In genomic region chr15:41695750-41696436, GRCh38 we compare ENCODE assay signal across 8 cellular contexts. TPM values are rescaled to one million over a fixed set of nuclear protein-coding genes. Genes with fewer than 3 reads are reported as not detected.
DNase-seq lines count a peak whose midpoint lies in the region; ATAC-seq, FAIRE-seq and TF ChIP-seq lines count a peak whose summit lies in the region.

No MANE protein-coding gene starts in this region.

- no peak overlapping the region for H3K4me3 ChIP-seq in SK-N-SH (ENCODE audit: low read depth in 2 of 2, low read length in 1 of 2)
- H3K4me3 ChIP-seq in K562 = no peak overlapping the region
- H3K4me3 ChIP-seq in lower lobe of right lung = no peak overlapping the region

- TF ChIP-seq RAD21 in SK-N-SH (IDR thresholded peaks at IDR 0.05; ENCODE audit: low read length) = peak; percentile 57
- peak; percentile 38 to 58 for TF ChIP-seq RAD21 in K562 (CRISPR knock-in tag; conservative IDR thresholded peaks at IDR 0.05 in 1 of 2, IDR thresholded peaks at IDR 0.05 in 1 of 2)

- peak; percentile 52 for TF ChIP-seq CTCF in SK-N-SH (IDR thresholded peaks at IDR 0.05)
- TF ChIP-seq CTCF in K562 (IDR thresholded peaks at IDR 0.05 in 2 of 3, conservative IDR thresholded peaks at IDR 0.05 in 1 of 3; ENCODE audit: insufficient read depth in 2 of 3, low read depth in 1 of 3, low read length in 3 of 3) = peak; percentile 29 to 66 (median 65); a peak in 4 of 6 replicates
- TF ChIP-seq CTCF in lower lobe of right lung (IDR thresholded peaks at IDR 0.05) = peak; percentile 29

- no peaks in the 10 kb centered on the region for H3K9me3 ChIP-seq in SK-N-SH
- H3K9me3 ChIP-seq in K562 (replicated peaks; ENCODE audit: control insufficient read depth, insufficient read depth, low read depth, low read length) = no peaks in the 10 kb centered on the region
- H3K9me3 ChIP-seq in lower lobe of right lung = no peaks in the 10 kb centered on the region

- TF ChIP-seq POLR2A in K562 (conservative IDR thresholded peaks at IDR 0.05) = no peak

- peaks cover 15 to 25% of the 10 kb centered on the region in 2 experiments for H3K36me3 ChIP-seq in SK-N-SH (replicated peaks in 1 of 2; ENCODE audit: control insufficient read depth in 1 of 2, insufficient read depth in 2 of 2, low read length in 1 of 2)
- peaks cover 36% of the 10 kb centered on the region for H3K36me3 ChIP-seq in K562 (ENCODE audit: control insufficient read depth, insufficient read depth, low read length)
- peaks cover 35% of the 10 kb centered on the region for H3K36me3 ChIP-seq in lower lobe of right lung

- H4K20me1 ChIP-seq in SK-N-SH (ENCODE audit: insufficient read depth) = peaks cover 52% of the 10 kb centered on the region
- peaks cover 6% of the 10 kb centered on the region; the same call in 1 of the 2 replicates for H4K20me1 ChIP-seq in K562 (replicated peaks; ENCODE audit: control insufficient read depth, insufficient read depth, low read length)

- FAIRE-seq in K562 (lab: Jason Lieb, UNC) = peak; percentile 74

- CTCF ChIA-PET in SK-N-SH (lab: Yijun Ruan, JAX) (interaction anchor here (0.6 to 3.0 kb wide), 24 partner anchors 9 to 213 kb away, joined by 3 to 20 read pairs (median 4); partner anchors contain the start of gene MAPKBP1), K562 (lab: Yijun Ruan, JAX; ENCODE audit: low intra/inter-chr PET ratio) (interaction anchor here (1.4 kb wide), 1 partner anchor 116 kb away, joined by 4 read pairs; no protein-coding TSS in a partner anchor)

- no peaks in the 10 kb centered on the region for H3K9me2 ChIP-seq in SK-N-SH

- DNase-seq in CD1c-positive myeloid dendritic cell (ENCODE audit: extremely low spot score) (peak; percentile 71), SK-N-SH (peak; percentile 48), K562 (ENCODE audit: extremely low read depth in 1 of 4, low spot score in 3 of 4) (peak; percentile 18 to 55 (median 23)), lower lobe of right lung (no peak), NCI-H1105 treated with DMSO at 0.1 percent for 48 hours (lab: John Stamatoyannopoulos, UW) (no peak)

- H3F3A ChIP-seq in SK-N-SH (replicated peaks; ENCODE audit: insufficient read depth) = peaks cover 10% of the 10 kb centered on the region

- no peaks in the 10 kb centered on the region for H3K27me3 ChIP-seq in SK-N-SH (ENCODE audit: insufficient read depth)
- no peaks in the 10 kb centered on the region for H3K27me3 ChIP-seq in K562 (ENCODE audit: control insufficient read depth in 2 of 2, insufficient read depth in 2 of 2, low read length in 2 of 2)
- H3K27me3 ChIP-seq in lower lobe of right lung (ENCODE audit: low read depth) = no peaks in the 10 kb centered on the region

- H3K9me1 ChIP-seq in K562 (ENCODE audit: control insufficient read depth, insufficient read depth, low read length) = peaks cover 3% of the 10 kb centered on the region

- 73% methylated on average over 8 of the region's 8 CpGs for WGBS in SK-N-SH (ENCODE audit: low lambda C conversion rate)
- WGBS in K562 (ENCODE audit: insufficient coverage, low coverage, missing lambda C conversion rate) = 38% methylated on average over 8 of the region's 8 CpGs

- ATAC-seq in GM18907 (IDR thresholded peaks at IDR 0.05; ENCODE audit: unreplicated experiment) (peak; percentile 90), HG03135 (IDR thresholded peaks at IDR 0.05; ENCODE audit: unreplicated experiment) (peak; percentile 88), K562 (peak; percentile 91), lower lobe of right lung (peak; percentile 62 to 72), HG03460 (IDR thresholded peaks at IDR 0.05; ENCODE audit: unreplicated experiment) (no peak)

- no TSS peak for BruUV-seq in K562 (replicated peaks; lab: Mats Ljungman, UMichigan)

- TF ChIP-seq EP300 in SK-N-SH (IDR thresholded peaks at IDR 0.05; ENCODE audit: borderline replicate concordance in 1 of 2, low read depth in 1 of 2, low read length in 1 of 2) (no peak), K562 (IDR thresholded peaks at IDR 0.05; ENCODE audit: low read length) (no peak)

- H3K79me2 ChIP-seq in SK-N-SH (ENCODE audit: insufficient read depth) (peaks cover 98% of the 10 kb centered on the region), K562 (ENCODE audit: control insufficient read depth, insufficient read depth, low read length) (peaks cover 88% of the 10 kb centered on the region)

- no peaks in the 10 kb centered on the region; a peak in 2 of 4 replicates for H3K4me1 ChIP-seq in SK-N-SH (ENCODE audit: control insufficient read depth in 1 of 2, insufficient read depth in 2 of 2, low read depth in 1 of 2, low read length in 1 of 2)
- H3K4me1 ChIP-seq in K562 (replicated peaks in 1 of 2; ENCODE audit: control insufficient read depth in 2 of 2, insufficient read depth in 2 of 2, low read length in 2 of 2) = peaks cover 0 to 10% of the 10 kb centered on the region in 2 experiments; a peak in 2 of 5 replicates
- H3K4me1 ChIP-seq in lower lobe of right lung = peaks cover 21% of the 10 kb centered on the region

- H2AFZ ChIP-seq in SK-N-SH (ENCODE audit: low read depth) = no peak overlapping the region
- no peak overlapping the region for H2AFZ ChIP-seq in K562 (ENCODE audit: low read depth, low read length)

- in situ Hi-C loops in K562 (cut with MboI) = no loop called here

- no peak overlapping the region for H3K27ac ChIP-seq in SK-N-SH (ENCODE audit: low read depth in 2 of 2, low read length in 1 of 2)
- no peak overlapping the region for H3K27ac ChIP-seq in K562 (ENCODE audit: extremely low read depth, low read depth, low read length)
- no peak overlapping the region for H3K27ac ChIP-seq in lower lobe of right lung

- POLR2A ChIA-PET in SK-N-SH (lab: Yijun Ruan, JAX) (no interaction called here), K562 (lab: Yijun Ruan, JAX) (interaction anchor here (0.6 to 0.8 kb wide), 2 partner anchors 12 to 65 kb away, joined by 3 read pairs; no protein-coding TSS in a partner anchor)

- intact Hi-C loops in K562 (cut with micrococcal nuclease) = loop anchor here (2.0 to 10.0 kb wide), 2 partner anchors 115 to 209 kb away; no protein-coding TSS in a partner anchor
- intact Hi-C loops in lower lobe of right lung (cut with DNase I) = no loop called here

- H3K9ac ChIP-seq in SK-N-SH = no peak overlapping the region
- no peak overlapping the region for H3K9ac ChIP-seq in K562 (ENCODE audit: insufficient read depth in 1 of 2, low read depth in 2 of 2, low read length in 2 of 2)

- no peak overlapping the region for H3K4me2 ChIP-seq in SK-N-SH
- no peak overlapping the region for H3K4me2 ChIP-seq in K562 (ENCODE audit: insufficient read depth, low read length)

TF ChIP-seq in SK-N-SH, 30 proteins besides CTCF, POLR2A, EP300 and RAD21 (continues in another document):
- TF ChIP-seq PBX3 (IDR thresholded peaks at IDR 0.05) = no peak

TF ChIP-seq in K562, 482 proteins besides CTCF, POLR2A, EP300 and RAD21 (continues in another document):
- TF ChIP-seq ELF1 (tag; IDR thresholded peaks at IDR 0.05) = peak; percentile 56
- no peak for TF ChIP-seq ZSCAN32 (CRISPR knock-in tag; IDR thresholded peaks at IDR 0.05)

RNA-seq across cellular contexts. Expression of gene MGA, which starts 35.7 kb away (rescaled TPM):
- 2.3 and 2.9 TPM in 2 replicates for polyA plus RNA-seq in SK-N-SH (2012; rRNA removed)
- 2.2 and 2.5 TPM in 2 replicates for polyA plus RNA-seq in SK-N-SH (2012; cell fraction: cytosol; rRNA removed)
- polyA plus RNA-seq in SK-N-SH (2012; cell fraction: nucleus; rRNA removed) = 3.7 and 6.4 TPM in 2 replicates
- 68.6 and 206 TPM in 2 replicates for total RNA-seq in K562 (2011; cell fraction: chromatin; rRNA removed; ENCODE audit: low replicate concordance)
- total RNA-seq in K562 (2011; cell fraction: nucleolus; rRNA removed) = 29.5 and 38.4 TPM in 2 replicates
- total RNA-seq in K562 (2011; cell fraction: nucleoplasm; rRNA removed) = 68.1 and 97.3 TPM in 2 replicates
- total RNA-seq in K562 (2014; rRNA removed) = 23.0 and 23.9 TPM in 2 replicates
- total RNA-seq in K562 (2014; rRNA removed; fragmentation: Illumina TruSeq; extraction: Trizol) = 56.1 and 59.4 TPM in 2 replicates
- total RNA-seq in K562 (2015; rRNA removed; fragmentation: Illumina TruSeq; extraction: Trizol) = 44.8 and 47.5 TPM in 2 replicates
- 43.3 and 45.3 TPM in 2 replicates for total RNA-seq in K562 (2021)
- polyA plus RNA-seq in K562 (2011; rRNA removed) = 15.1 and 18.2 TPM in 2 replicates
- 7.3 and 9.3 TPM in 2 replicates for polyA plus RNA-seq in K562 (2011; cell fraction: cytosol; rRNA removed)
- 18.7 and 21.6 TPM in 2 replicates for polyA plus RNA-seq in K562 (2011; cell fraction: nucleus; rRNA removed)
- polyA plus RNA-seq in K562 (2012) = 10.1 and 11.9 TPM in 2 replicates
- 15.4 and 21.1 TPM in 2 replicates for polyA plus RNA-seq in K562 (2014; fragmentation: Illumina TruSeq; extraction: Trizol)
- polyA plus RNA-seq in K562 (2014; fragmentation: Nextera tagmentation; extraction: Ambion mirVana) = 1 to 10 TPM; 4.7 to 4.8 TPM
- 8.9 and 9.7 TPM in 2 replicates for polyA plus RNA-seq in K562 (2014; rRNA removed)
- 132 and 175 TPM in 2 replicates for polyA minus RNA-seq in K562 (2011; rRNA and poly(A)+ RNA removed)
- 41.2 and 42.2 TPM in 2 replicates for polyA minus RNA-seq in K562 (2011; cell fraction: cytosol; rRNA and poly(A)+ RNA removed)
- polyA minus RNA-seq in K562 (2011; cell fraction: nucleus; rRNA and poly(A)+ RNA removed) = 26.8 and 59.2 TPM in 2 replicates
- 38.7 TPM for total RNA-seq in lower lobe of right lung

Comparison
In these comparisons a context has a peak if more than half of its experiments do, and no peak if none do; other contexts are left out.
1. DNase-seq: peak in CD1c-positive myeloid dendritic cell (single experiment), SK-N-SH (single experiment) and K562 (4 of 4); none in lower lobe of right lung (single experiment) and NCI-H1105 treated with DMSO at 0.1 percent for 48 hours (single experiment).
2. Peak in every context shown above with its lines, with median percentiles within 50 percentile points of each other: CTCF ChIP-seq.